In genomic region chr22:37244114-37244921, GRCh38 we compare ENCODE assay signal across 8 cellular contexts.
DNase-seq lines count a peak whose midpoint lies in the region; ATAC-seq and TF ChIP-seq lines count a peak whose summit lies in the region.

Gene RAC2, minus strand, starts transcription at chr22:37244269. Its CDS starts 121 bp downstream, at chr22:37244148.

- peaks cover 45% of the 10 kb centered on the region for H3K79me2 ChIP-seq in DND-41 (ENCODE audit: insufficient read depth, low read length)

- peak within 1 kb of the TSS; percentile 79 for H3K9ac ChIP-seq in DND-41 (ENCODE audit: low read depth, low read length)
- H3K9ac ChIP-seq in mucosa of stomach (ENCODE audit: low read length), result peak within 1 kb of the TSS; percentile 55

- peak within 1 kb of the TSS; percentile 52 to 85 for H3K4me3 ChIP-seq in DND-41 (ENCODE audit: low read depth in 1 of 2, low read length in 2 of 2)
- peak within 1 kb of the TSS; percentile 90 for H3K4me3 ChIP-seq in effector memory CD4-positive, alpha-beta T cell (ENCODE audit: insufficient read depth, low read depth, low read length, poor library complexity, severe bottlenecking)
- H3K4me3 ChIP-seq in mucosa of stomach (ENCODE audit: low read length), result peak within 1 kb of the TSS; percentile 36

- peaks cover 28% of the 10 kb centered on the region for H3K36me3 ChIP-seq in DND-41 (ENCODE audit: insufficient read depth, low read length)
- peaks cover 16% of the 10 kb centered on the region for H3K36me3 ChIP-seq in effector memory CD4-positive, alpha-beta T cell (ENCODE audit: control insufficient read depth, insufficient read depth, low read length)
- no peaks in the 10 kb centered on the region for H3K36me3 ChIP-seq in mucosa of stomach (ENCODE audit: control insufficient read depth, insufficient read depth, low read length)

- no peak for TF ChIP-seq CTCF in DND-41 (IDR thresholded peaks at IDR 0.05; ENCODE audit: borderline replicate concordance, extremely low read depth, low read length, poor library complexity, severe bottlenecking)

- no peaks in the 10 kb centered on the region for H3K9me3 ChIP-seq in DND-41 (ENCODE audit: insufficient read depth, low read length, severe bottlenecking)
- H3K9me3 ChIP-seq in effector memory CD4-positive, alpha-beta T cell (ENCODE audit: control insufficient read depth, low read length), result no peaks in the 10 kb centered on the region
- no peaks in the 10 kb centered on the region for H3K9me3 ChIP-seq in mucosa of stomach (ENCODE audit: control insufficient read depth, low read length)

- ATAC-seq in DND-41 (ENCODE audit: insufficient read depth, low read depth) (peak; percentile 73), GM21723 (IDR thresholded peaks at IDR 0.05; ENCODE audit: unreplicated experiment) (peak; percentile 45)

- peak within 1 kb of the TSS; percentile 94 for H3K27ac ChIP-seq in DND-41 (ENCODE audit: low read length)
- peak within 1 kb of the TSS; percentile 87 for H3K27ac ChIP-seq in effector memory CD4-positive, alpha-beta T cell (ENCODE audit: insufficient read depth, low read length, poor library complexity, severe bottlenecking)

- H4K20me1 ChIP-seq in DND-41 (ENCODE audit: insufficient read depth, low read length), result peaks cover 33% of the 10 kb centered on the region

- peaks cover 57% of the 10 kb centered on the region for H3K4me1 ChIP-seq in DND-41 (ENCODE audit: insufficient read depth, low read length)
- H3K4me1 ChIP-seq in effector memory CD4-positive, alpha-beta T cell (ENCODE audit: control insufficient read depth, insufficient read depth, low read length, poor library complexity, severe bottlenecking), result peaks cover 41% of the 10 kb centered on the region
- peaks cover 23% of the 10 kb centered on the region for H3K4me1 ChIP-seq in mucosa of stomach (ENCODE audit: control insufficient read depth, insufficient read depth, low read length)

- DNase-seq in DND-41 (peak; percentile 97), NCI-H1436 (lab: John Stamatoyannopoulos, UW) (peak; percentile 67), NCI-H1930 (lab: John Stamatoyannopoulos, UW) (no peak)
- DNase-seq in activated CD4-positive, alpha-beta T cell treated with anti-CD3 and anti-CD28 coated beads, Interleukin-2, amount 50 U/mL, for 48 hours, result peak; percentile 96 to 97
- DNase-seq in effector memory CD4-positive, alpha-beta T cell, result peak; percentile 78 to 84 (median 79)
- peak; percentile 90 for DNase-seq in stimulated activated naive CD4-positive, alpha-beta T cell treated with Interleukin-2 at 50 U/mL for 16 hours (lab: John Stamatoyannopoulos, UW)

- peak within 1 kb of the TSS; percentile 87 for H3K4me2 ChIP-seq in DND-41 (ENCODE audit: insufficient read depth, low read length)

- H3K27me3 ChIP-seq in DND-41 (ENCODE audit: insufficient read depth, low read length, poor library complexity) (no peaks in the 10 kb centered on the region), mucosa of stomach (ENCODE audit: control insufficient read depth, insufficient read depth, low read length) (peaks cover 7% of the 10 kb centered on the region)
- H3K27me3 ChIP-seq in effector memory CD4-positive, alpha-beta T cell (replicated peaks; ENCODE audit: control insufficient read depth, insufficient read depth, low read length, poor library complexity, severe bottlenecking), result no peaks in the 10 kb centered on the region

- peak within 1 kb of the TSS; percentile 58; the same call in 1 of the 2 replicates for H2AFZ ChIP-seq in DND-41 (ENCODE audit: low read depth, low read length)

Comparison
In these comparisons a context has a peak if more than half of its experiments do, and no peak if none do; other contexts are left out.
1. DNase-seq: peak in DND-41 (single experiment), NCI-H1436 (single experiment), activated CD4-positive, alpha-beta T cell treated with anti-CD3 and anti-CD28 coated beads, Interleukin-2, amount 50 U/mL, for 48 hours (2 of 2), effector memory CD4-positive, alpha-beta T cell (3 of 3) and stimulated activated naive CD4-positive, alpha-beta T cell treated with Interleukin-2 at 50 U/mL for 16 hours (single experiment); none in NCI-H1930 (0 of 2).
2. H3K4me3 ChIP-seq: peak in every context shown above with its lines; median percentile 90 in effector memory CD4-positive, alpha-beta T cell; 68 in DND-41; 36 in mucosa of stomach.